In the genomic region with DNA sequence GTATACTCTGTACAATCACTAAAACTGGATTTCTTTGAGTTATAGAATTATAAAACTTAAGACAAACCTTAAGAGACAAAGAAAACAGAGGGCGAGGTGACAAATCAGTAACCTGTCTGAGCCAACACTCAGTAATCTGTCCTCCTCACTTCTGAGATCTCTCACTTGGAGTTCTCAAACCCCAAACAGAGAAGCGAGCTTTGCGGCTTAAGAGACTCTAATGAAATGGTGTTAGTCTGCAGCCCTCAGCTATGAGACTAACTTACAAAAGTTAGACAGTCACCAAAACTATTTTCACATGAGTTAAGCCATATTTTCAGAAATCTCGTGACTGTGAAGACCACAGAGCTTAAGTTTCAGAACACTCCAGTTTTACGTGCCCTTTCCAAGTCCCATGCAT, we compare ENCODE assay signal across 28 cellular contexts.
"Had no signal": no experiment of that assay in that cellular context is flagged by ENCODE, and none has a peak within 500 bp of the region (broad histone marks: within the 10 kb centered on the region; RNA-seq: fewer than 3 reads in every experiment).

No MANE protein-coding gene starts in this region.

- H3K4me2 ChIP-seq: KMS-11, SK-N-SH had no signal

- H3K4me1 ChIP-seq: Peyer's patch, SJSA1 had no signal

- H3K9me3 ChIP-seq: Peyer's patch, SJSA1, SK-N-SH had no signal

- H3K9ac ChIP-seq: KMS-11, SK-N-SH had no signal

- H3K27ac ChIP-seq: KMS-11, Peyer's patch, SJSA1 had no signal

- H3K36me3 ChIP-seq: Peyer's patch, SJSA1 had no signal

- DNase-seq: Karpas-422, MM.1S, MV-4-11, NCI-H1092, NCI-H1105, NCI-H1417 treated with DMSO at 0.1 percent for 48 hours, NCI-H1436 treated with DMSO at 0.1 percent for 48 hours, NCI-H1694 treated with DMSO at 0.1 percent for 48 hours, NCI-H187 treated with DMSO at 0.1 percent for 48 hours, NCI-H2029, NCI-H2081, NCI-H2171 treated with DMSO at 0.1 percent for 48 hours, NCI-H2227 treated with DMSO at 0.1 percent for 48 hours, NCI-H345, NCI-H446, NCI-H510A treated with DMSO at 0.1 percent for 48 hours, NCI-H524 treated with DMSO at 0.1 percent for 48 hours, NCI-H69, NCI-H748 treated with DMSO at 0.1 percent for 48 hours, NCI-H82, Peyer's patch, Right ventricle myocardium superior, RPMI8226, SHP77 treated with DMSO at 0.1 percent for 48 hours, SK-N-SH, SW 1271 had no signal

- H3K27me3 ChIP-seq: Peyer's patch, SJSA1 had no signal

- H3K4me3 ChIP-seq: Peyer's patch, SJSA1 had no signal
